8 cellular contexts compared by ENCODE assay signal in the genomic region with DNA sequence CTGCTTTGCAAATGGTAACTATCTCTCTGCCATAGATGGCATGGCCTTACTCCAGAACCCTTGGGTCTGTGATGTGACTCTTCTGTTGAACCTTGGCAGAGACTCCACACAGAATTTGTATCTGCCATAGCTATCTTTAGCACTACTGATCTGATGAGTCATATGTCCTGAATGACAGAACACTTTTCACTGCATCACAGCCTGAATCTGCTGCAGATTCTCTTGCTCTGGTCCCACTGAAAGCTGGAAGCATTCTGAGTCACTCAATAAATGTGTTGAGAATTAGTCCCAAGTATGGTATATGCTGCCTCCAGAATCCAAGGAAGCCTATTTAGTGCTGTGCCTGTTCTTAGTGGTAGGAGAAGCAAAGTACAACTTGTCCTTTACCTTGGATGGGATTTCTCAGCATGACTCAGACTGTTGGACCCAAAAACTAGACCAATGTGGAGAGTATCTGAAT. TPM values are rescaled to one million over a fixed set of nuclear protein-coding genes. Genes with fewer than 3 reads are reported as not detected.
DNase-seq lines count a peak whose midpoint lies in the region; ATAC-seq, FAIRE-seq and TF ChIP-seq lines count a peak whose summit lies in the region.
"Had no signal": no experiment of that assay in that cellular context is flagged by ENCODE, and none has a peak within 500 bp of the region (broad histone marks: within the 10 kb centered on the region; RNA-seq: fewer than 3 reads in every experiment).

No MANE protein-coding gene starts in this region.

- TF ChIP-seq CTCF in astrocyte of the spinal cord (IDR thresholded peaks at IDR 0.05; ENCODE audit: low read depth, low read length) (no peak), kidney (IDR thresholded peaks at IDR 0.05; ENCODE audit: borderline replicate concordance, extremely low read depth, insufficient read depth) (no peak)

- no peaks in the 10 kb centered on the region for H3K4me1 ChIP-seq in kidney (ENCODE audit: control insufficient read depth in 1 of 2, insufficient read depth in 1 of 2, low read depth in 1 of 2, low read length in 2 of 2)

- in situ Hi-C loops in astrocyte of the spinal cord (cut with HindIII; ENCODE audit: low sequenced_read_pairs), result no loop called here

- no peak overlapping the region for H3K27ac ChIP-seq in kidney (ENCODE audit: low read depth in 2 of 2, low read length in 2 of 2)

- no peak for FAIRE-seq in kidney (lab: Jason Lieb, UNC)
- FAIRE-seq: islet of Langerhans had no signal

- ATAC-seq in GM18867 (IDR thresholded peaks at IDR 0.05; ENCODE audit: unreplicated experiment) (peak; percentile 66), HG03045 (IDR thresholded peaks at IDR 0.05; ENCODE audit: unreplicated experiment) (peak; percentile 74)

- H3K9me3 ChIP-seq in kidney (ENCODE audit: control insufficient read depth in 1 of 2, low read length in 2 of 2), result no peaks in the 10 kb centered on the region

- H3K36me3 ChIP-seq in kidney (ENCODE audit: control insufficient read depth in 1 of 2, insufficient read depth in 2 of 2, low read length in 2 of 2), result no peaks in the 10 kb centered on the region

- intact Hi-C loops in kidney (cut with DNase I), result no loop called here

- H3K9ac ChIP-seq in kidney (ENCODE audit: low read length in 2 of 2), result no peak overlapping the region

- H3K4me3 ChIP-seq in astrocyte of the spinal cord (ENCODE audit: low read depth, low read length) (no peak overlapping the region), kidney (ENCODE audit: low read length in 2 of 2) (no peak overlapping the region)

- DNase-seq in astrocyte of the spinal cord (ENCODE audit: low read depth, low spot score), result peak; percentile 89
- DNase-seq in pons (ENCODE audit: low spot score), result peak; percentile 24
- DNase-seq in kidney, result no peak
- no peak for DNase-seq in NCI-H446 treated with DMSO at 0.1 percent for 48 hours (lab: John Stamatoyannopoulos, UW)
- DNase-seq in NCI-H2081 (lab: John Stamatoyannopoulos, UW), result no peak

RNA-seq across cellular contexts. Expression of a gene that starts 39.5 kb away (rescaled TPM):
- total RNA-seq in kidney, result not detected
- 0.58 TPM for polyA plus RNA-seq in kidney (ENCODE audit: insufficient read depth, low read depth, low replicate concordance)

Comparison
In these comparisons a context has a peak if more than half of its experiments do, and no peak if none do; other contexts are left out.
1. DNase-seq: peak in astrocyte of the spinal cord (single experiment) and pons (single experiment); none in kidney (single experiment), NCI-H446 treated with DMSO at 0.1 percent for 48 hours (single experiment) and NCI-H2081 (0 of 2).